In genomic region chr9:125361837-125362531, GRCh38 we compare ENCODE assay signal across 1 cellular context.
TF ChIP-seq lines count a peak whose summit lies in the region.

No MANE protein-coding gene starts in this region.

TF ChIP-seq in IMR-90, 13 proteins besides CTCF, POLR2A, EP300 and RAD21 (continued from another document):
- TF ChIP-seq ELK1 (IDR thresholded peaks at IDR 0.05; ENCODE audit: borderline replicate concordance, low read depth, low read length) (no peak), NFE2L2 (IDR thresholded peaks at IDR 0.05; ENCODE audit: low read depth, low read length) (no peak)
TF ChIP-seq in IMR-90: peak in this region for 0.
